ENCODE assay signal across 8 cellular contexts in genomic region chr10:121823993-121824463, GRCh38.
DNase-seq lines count a peak whose midpoint lies in the region; ATAC-seq and TF ChIP-seq lines count a peak whose summit lies in the region.

No MANE protein-coding gene starts in this region.

- no peaks in the 10 kb centered on the region for H3K27me3 ChIP-seq in kidney epithelial cell (ENCODE audit: control insufficient read depth, insufficient read depth, low read length)
- no peaks in the 10 kb centered on the region for H3K27me3 ChIP-seq in uterus

- H3K9me3 Mint-ChIP-seq in brain, result peaks cover 0 to 3% (median 0%) of the 10 kb centered on the region in 5 experiments

- intact Hi-C loops in uterus (cut with DNase I; ENCODE audit: low total_unique reads), result no loop called here

- TF ChIP-seq POLR2A in NB4 (IDR thresholded peaks at IDR 0.05; ENCODE audit: extremely low read depth, insufficient read length) (no peak), uterus (IDR thresholded peaks at IDR 0.05) (no peak)

- H3K36me3 ChIP-seq in kidney epithelial cell (ENCODE audit: control insufficient read depth, insufficient read depth, low read length) (no peaks in the 10 kb centered on the region), uterus (no peaks in the 10 kb centered on the region)

- peak overlapping the region in 3 of 5 experiments; percentile 25 to 81 (median 74) for H3K27ac Mint-ChIP-seq in brain

- no peak overlapping the region for H3K4me3 Mint-ChIP-seq in brain

- H3K4me3 ChIP-seq in NB4 (ENCODE audit: low read depth, low read length), result no peak overlapping the region
- no peak overlapping the region for H3K4me3 ChIP-seq in kidney epithelial cell (ENCODE audit: low read depth, low read length)
- no peak overlapping the region for H3K4me3 ChIP-seq in uterus

- ATAC-seq in GM18867 (IDR thresholded peaks at IDR 0.05; ENCODE audit: unreplicated experiment), result peak; percentile 41

- H3K4me1 ChIP-seq in uterus, result no peaks in the 10 kb centered on the region

- H3K27me3 Mint-ChIP-seq in brain, result no peaks in the 10 kb centered on the region

- no peak overlapping the region for H3K27ac ChIP-seq in C4-2B
- no peak overlapping the region for H3K27ac ChIP-seq in uterus

- H3K36me3 Mint-ChIP-seq in brain, result peaks cover 43% of the 10 kb centered on the region

- H3K4me1 Mint-ChIP-seq in brain, result peaks cover 16% of the 10 kb centered on the region

- H3K9me3 ChIP-seq in uterus, result no peaks in the 10 kb centered on the region

- peak; percentile 90 for TF ChIP-seq CTCF in C4-2B (conservative IDR thresholded peaks at IDR 0.05)
- peak; percentile 57 for TF ChIP-seq CTCF in NB4 (IDR thresholded peaks at IDR 0.05; ENCODE audit: low read depth, low read length)
- peak; percentile 46 to 79 for TF ChIP-seq CTCF in brain (conservative IDR thresholded peaks at IDR 0.05)
- TF ChIP-seq CTCF in kidney epithelial cell (IDR thresholded peaks at IDR 0.05; ENCODE audit: insufficient read depth, low read length, poor library complexity, severe bottlenecking), result peak; percentile 68
- peak; percentile 25 to 41 (median 37) for TF ChIP-seq CTCF in uterus (IDR thresholded peaks at IDR 0.05)

- DNase-seq in NB4 (ENCODE audit: low read depth), result peak; percentile 74
- peak; percentile 1 for DNase-seq in kidney epithelial cell (ENCODE audit: low read depth)
- no peak for DNase-seq in uterus
- DNase-seq in activated naive CD4-positive, alpha-beta T cell treated with Interleukin-2 at 50 U/mL for 16 hours, result no peak
- DNase-seq in OCI-M2 (lab: John Stamatoyannopoulos, UW; ENCODE audit: unreplicated experiment), result no peak

Comparison
In these comparisons a context has a peak if more than half of its experiments do, and no peak if none do; other contexts are left out.
1. CTCF ChIP-seq: peak in every context shown above with its lines; median percentile 90 in C4-2B; 68 in kidney epithelial cell; 62 in brain; 57 in NB4; 37 in uterus.
2. DNase-seq: peak in NB4 (single experiment) and kidney epithelial cell (single experiment); none in uterus (0 of 2), activated naive CD4-positive, alpha-beta T cell treated with Interleukin-2 at 50 U/mL for 16 hours (single experiment) and OCI-M2 (single experiment).